8 cellular contexts compared by ENCODE assay signal in the genomic region with DNA sequence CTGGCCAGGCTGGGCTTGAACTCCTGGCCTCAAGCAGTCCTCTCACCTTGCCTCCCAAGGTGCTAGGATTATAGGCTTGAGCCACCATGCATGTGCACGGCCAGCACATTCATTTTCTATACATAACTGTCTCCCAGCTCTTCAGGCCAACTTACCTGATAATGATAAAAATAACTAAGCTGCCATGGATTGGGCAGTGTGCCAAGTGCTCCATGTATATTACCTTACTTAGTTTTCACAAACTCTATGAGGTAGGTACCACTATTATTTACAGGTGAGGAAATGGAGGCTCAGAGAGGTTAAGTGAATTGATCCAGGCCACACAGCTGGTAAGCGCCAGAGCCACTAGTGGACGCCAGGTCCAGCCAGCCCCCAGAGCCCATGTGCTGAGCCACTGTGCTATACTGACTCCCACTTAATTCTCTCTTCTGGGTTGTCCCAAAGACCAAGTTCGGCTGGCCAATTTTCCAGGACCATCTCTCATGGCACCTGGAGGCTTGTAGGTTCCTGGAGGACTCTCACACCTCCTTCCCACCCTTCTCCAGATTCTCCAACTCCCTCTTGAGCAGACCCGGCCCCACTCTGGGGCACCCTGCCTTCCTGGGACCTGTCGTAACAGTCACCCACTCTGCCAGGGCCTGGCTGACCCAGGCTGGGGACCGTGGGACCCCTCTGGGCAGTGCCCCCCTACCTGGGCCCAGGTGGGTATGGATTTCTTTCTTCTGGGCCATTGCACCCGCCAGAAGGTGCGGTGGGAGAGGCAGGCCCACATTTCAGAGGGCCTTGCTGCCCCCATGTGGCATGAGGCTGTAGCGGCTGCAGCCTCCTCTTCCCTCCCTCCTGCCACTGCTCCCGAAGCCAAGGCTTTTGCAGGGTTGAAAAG. TPM values are rescaled to one million over a fixed set of nuclear protein-coding genes. Genes with fewer than 3 reads are reported as not detected.
DNase-seq lines count a peak whose midpoint lies in the region; ATAC-seq and TF ChIP-seq lines count a peak whose summit lies in the region.

No MANE protein-coding gene starts in this region.

- H3K4me3 ChIP-seq in MG63 (no peak overlapping the region), SJSA1 (no peak overlapping the region)

- TF ChIP-seq CTCF in GM12873 (IDR thresholded peaks at IDR 0.05; ENCODE audit: insufficient read depth, low read depth, low read length, missing control alignments): peak; percentile 95
- TF ChIP-seq CTCF in glutamatergic neuron (IDR thresholded peaks at IDR 0.05; ENCODE audit: partially characterized antibody, unreplicated experiment): peak; percentile 63
- peak; percentile 94 for TF ChIP-seq CTCF in progenitor cell of endocrine pancreas (IDR thresholded peaks at IDR 0.05; ENCODE audit: unreplicated experiment)

- no peaks in the 10 kb centered on the region for H3K36me3 ChIP-seq in MG63
- H3K36me3 ChIP-seq in SJSA1: no peaks in the 10 kb centered on the region

- no peaks in the 10 kb centered on the region for H3K9me3 Mint-ChIP-seq in glutamatergic neuron (ENCODE audit: unreplicated experiment)
- H3K9me3 Mint-ChIP-seq in progenitor cell of endocrine pancreas (ENCODE audit: low read depth): no peaks in the 10 kb centered on the region

- H3K9me3 ChIP-seq in MG63: no peaks in the 10 kb centered on the region
- no peaks in the 10 kb centered on the region for H3K9me3 ChIP-seq in SJSA1 (replicated peaks)

- peaks cover 5% of the 10 kb centered on the region for H3K27me3 Mint-ChIP-seq in glutamatergic neuron (ENCODE audit: unreplicated experiment)
- H3K27me3 Mint-ChIP-seq in progenitor cell of endocrine pancreas: no peaks in the 10 kb centered on the region

- no peak overlapping the region for H3K27ac Mint-ChIP-seq in glutamatergic neuron (ENCODE audit: unreplicated experiment)
- no peak overlapping the region for H3K27ac Mint-ChIP-seq in progenitor cell of endocrine pancreas

- ATAC-seq in HG03460 (IDR thresholded peaks at IDR 0.05; ENCODE audit: unreplicated experiment) (no peak), GM21717 (IDR thresholded peaks at IDR 0.05; ENCODE audit: unreplicated experiment) (no peak)

- H3K4me1 Mint-ChIP-seq in glutamatergic neuron (ENCODE audit: low read depth, unreplicated experiment): peaks cover 13% of the 10 kb centered on the region
- peaks cover 8% of the 10 kb centered on the region for H3K4me1 Mint-ChIP-seq in progenitor cell of endocrine pancreas (ENCODE audit: low read depth)

- DNase-seq in MG63 (peak; percentile 53), SJSA1 (ENCODE audit: low read depth in 1 of 2, low spot score in 2 of 2) (peak; percentile 53 to 66), glutamatergic neuron (peak; percentile 82), progenitor cell of endocrine pancreas (ENCODE audit: low spot score, unreplicated experiment) (peak; percentile 59)
- DNase-seq in activated naive CD4-positive, alpha-beta T cell treated with anti-CD3 and anti-CD28 coated beads, Interleukin-2, amount 50 U/mL, for 16 hours: peak; percentile 64

- H3K4me3 Mint-ChIP-seq in glutamatergic neuron (ENCODE audit: unreplicated experiment): no peak overlapping the region
- H3K4me3 Mint-ChIP-seq in progenitor cell of endocrine pancreas (ENCODE audit: low read depth): no peak overlapping the region

- H3K27ac ChIP-seq in SJSA1: no peak overlapping the region

- H3K4me1 ChIP-seq in SJSA1 (replicated peaks): no peaks in the 10 kb centered on the region

- no peaks in the 10 kb centered on the region for H3K36me3 Mint-ChIP-seq in glutamatergic neuron (ENCODE audit: unreplicated experiment)
- no peaks in the 10 kb centered on the region for H3K36me3 Mint-ChIP-seq in progenitor cell of endocrine pancreas (ENCODE audit: insufficient read depth)

- H3K27me3 ChIP-seq in MG63 (no peaks in the 10 kb centered on the region), SJSA1 (replicated peaks) (no peaks in the 10 kb centered on the region)

RNA-seq across cellular contexts. Expression of a gene that starts 30.2 kb away (rescaled TPM):
- 17.1 and 32.1 TPM in 2 replicates for total RNA-seq in MG63 (2014; rRNA removed; shearing (Covaris generic); ENCODE audit: low replicate concordance)
- 8.8 and 11.0 TPM in 2 replicates for total RNA-seq in SJSA1 (2014; rRNA removed; shearing (Covaris generic))
- total RNA-seq in glutamatergic neuron (ENCODE audit: unreplicated experiment) (22.3 TPM), progenitor cell of endocrine pancreas (25.2 and 25.6 TPM in 2 replicates)

RNA-seq across cellular contexts. Expression of a gene that starts 39.4 kb away (rescaled TPM):
- 18.1 and 34.9 TPM in 2 replicates for total RNA-seq in MG63 (2014; rRNA removed; shearing (Covaris generic); ENCODE audit: low replicate concordance)
- total RNA-seq in SJSA1 (2014; rRNA removed; shearing (Covaris generic)): 9.8 and 16.4 TPM in 2 replicates
- total RNA-seq in glutamatergic neuron (ENCODE audit: unreplicated experiment) (23.3 TPM), progenitor cell of endocrine pancreas (51.1 and 56.2 TPM in 2 replicates)
